Comparison of ENCODE assay signal across 8 cellular contexts in the genomic region with DNA sequence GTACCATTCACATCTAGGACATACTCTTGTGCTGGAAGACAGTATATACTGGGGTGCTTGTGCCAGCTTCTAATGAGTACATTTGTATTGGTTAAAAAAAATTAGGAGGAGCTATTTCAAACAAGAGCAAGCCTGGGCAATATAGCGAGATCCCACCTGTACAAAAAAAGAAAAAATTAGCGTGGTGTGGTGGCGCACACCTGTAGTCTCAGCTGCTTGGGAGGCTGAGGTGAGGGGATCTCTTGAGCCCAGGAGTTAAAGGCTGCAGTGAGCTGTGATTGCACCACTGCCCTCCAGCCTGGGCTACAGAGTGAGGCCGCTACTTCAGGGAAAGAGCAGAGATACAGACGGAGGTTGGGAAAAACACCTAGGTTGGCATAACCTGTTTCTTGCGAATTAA. TPM values are rescaled to one million over a fixed set of nuclear protein-coding genes. Genes with fewer than 3 reads are reported as not detected.
DNase-seq lines count a peak whose midpoint lies in the region; ATAC-seq and TF ChIP-seq lines count a peak whose summit lies in the region.

No MANE protein-coding gene starts in this region.

- H3K4me1 Mint-ChIP-seq in activated T-helper 1 cell treated with anti-CD3 and anti-CD28 coated beads, Interleukin-12 subunit alpha, Interleukin-12 subunit beta, Interleukin-2, Interleukin-4 antibody, amounts not matched to agents 30 ng/mL and 10 ng/mL and 1 ng/mL, durations not matched to agents 14 hours and 24 hours and 36 hours (ENCODE audit: low read depth), result peaks cover 16% of the 10 kb centered on the region
- peaks cover 17% of the 10 kb centered on the region for H3K4me1 Mint-ChIP-seq in stimulated activated effector memory CD8-positive, alpha-beta T cell treated with anti-CD3 and anti-CD28 coated beads, Interleukin-12 subunit alpha, Interleukin-12 subunit beta, amount 100 ng/mL, for 72 hours

- DNase-seq in SK-N-SH (no peak), NCI-H446 treated with DMSO at 0.1 percent for 48 hours (lab: John Stamatoyannopoulos, UW) (no peak)
- no peak for DNase-seq in activated T-helper 1 cell treated with anti-CD3 and anti-CD28 coated beads, Interleukin-12 subunit alpha, Interleukin-12 subunit beta, Interleukin-2, Interleukin-4 antibody, amounts not matched to agents 30 ng/mL and 10 ng/mL and 1 ng/mL, durations not matched to agents 14 hours and 24 hours and 36 hours (ENCODE audit: low spot score)
- DNase-seq in stimulated activated effector memory CD8-positive, alpha-beta T cell treated with anti-CD3 and anti-CD28 coated beads, Interleukin-12 subunit alpha, Interleukin-12 subunit beta, amount 100 ng/mL, for 72 hours (ENCODE audit: low spot score in 2 of 2), result no peak

- no peaks in the 10 kb centered on the region for H3K27me3 ChIP-seq in SK-N-SH (ENCODE audit: insufficient read depth)

- no peak overlapping the region for H3K27ac ChIP-seq in SK-N-SH (ENCODE audit: low read depth in 2 of 2, low read length in 1 of 2)

- H4K20me1 ChIP-seq in SK-N-SH (ENCODE audit: insufficient read depth), result no peaks in the 10 kb centered on the region

- H3K27me3 Mint-ChIP-seq in activated T-helper 1 cell treated with anti-CD3 and anti-CD28 coated beads, Interleukin-12 subunit alpha, Interleukin-12 subunit beta, Interleukin-2, Interleukin-4 antibody, amounts not matched to agents 30 ng/mL and 10 ng/mL and 1 ng/mL, durations not matched to agents 14 hours and 24 hours and 36 hours (ENCODE audit: insufficient read depth), result no peaks in the 10 kb centered on the region

- H3F3A ChIP-seq in SK-N-SH (replicated peaks; ENCODE audit: insufficient read depth), result no peaks in the 10 kb centered on the region

- peaks cover 0 to 2% of the 10 kb centered on the region in 2 experiments for H3K36me3 ChIP-seq in SK-N-SH (replicated peaks in 1 of 2; ENCODE audit: control insufficient read depth in 1 of 2, insufficient read depth in 2 of 2, low read length in 1 of 2)

- peak overlapping the region; percentile 70 for H3K27ac Mint-ChIP-seq in activated T-helper 1 cell treated with anti-CD3 and anti-CD28 coated beads, Interleukin-12 subunit alpha, Interleukin-12 subunit beta, Interleukin-2, Interleukin-4 antibody, amounts not matched to agents 30 ng/mL and 10 ng/mL and 1 ng/mL, durations not matched to agents 14 hours and 24 hours and 36 hours
- H3K27ac Mint-ChIP-seq in stimulated activated effector memory CD8-positive, alpha-beta T cell treated with anti-CD3 and anti-CD28 coated beads, Interleukin-12 subunit alpha, Interleukin-12 subunit beta, amount 100 ng/mL, for 72 hours, result peak overlapping the region; percentile 55

- TF ChIP-seq EP300 in SK-N-SH (IDR thresholded peaks at IDR 0.05; ENCODE audit: borderline replicate concordance in 1 of 2, low read depth in 1 of 2, low read length in 1 of 2), result no peak

- no peak overlapping the region for H3K9ac ChIP-seq in SK-N-SH

- H3K4me3 Mint-ChIP-seq in activated T-helper 1 cell treated with anti-CD3 and anti-CD28 coated beads, Interleukin-12 subunit alpha, Interleukin-12 subunit beta, Interleukin-2, Interleukin-4 antibody, amounts not matched to agents 30 ng/mL and 10 ng/mL and 1 ng/mL, durations not matched to agents 14 hours and 24 hours and 36 hours, result peak overlapping the region; percentile 86
- H3K4me3 Mint-ChIP-seq in stimulated activated effector memory CD8-positive, alpha-beta T cell treated with anti-CD3 and anti-CD28 coated beads, Interleukin-12 subunit alpha, Interleukin-12 subunit beta, amount 100 ng/mL, for 72 hours, result peak overlapping the region; percentile 82

- no peaks in the 10 kb centered on the region for H3K9me2 ChIP-seq in SK-N-SH

- H3K9me3 Mint-ChIP-seq in activated T-helper 1 cell treated with anti-CD3 and anti-CD28 coated beads, Interleukin-12 subunit alpha, Interleukin-12 subunit beta, Interleukin-2, Interleukin-4 antibody, amounts not matched to agents 30 ng/mL and 10 ng/mL and 1 ng/mL, durations not matched to agents 14 hours and 24 hours and 36 hours, result no peaks in the 10 kb centered on the region
- no peaks in the 10 kb centered on the region for H3K9me3 Mint-ChIP-seq in stimulated activated effector memory CD8-positive, alpha-beta T cell treated with anti-CD3 and anti-CD28 coated beads, Interleukin-12 subunit alpha, Interleukin-12 subunit beta, amount 100 ng/mL, for 72 hours

- POLR2A ChIA-PET in SK-N-SH (lab: Yijun Ruan, JAX), result no interaction called here

- intact Hi-C loops in activated T-helper 1 cell treated with anti-CD3 and anti-CD28 coated beads, Interleukin-12 subunit alpha, Interleukin-12 subunit beta, Interleukin-2, Interleukin-4 antibody, amounts not matched to agents 30 ng/mL and 10 ng/mL and 1 ng/mL, durations not matched to agents 14 hours and 24 hours and 36 hours (cut with micrococcal nuclease), result no loop called here

- peak overlapping the region; percentile 78 to 82; a peak in 3 of 4 replicates for H3K4me3 ChIP-seq in SK-N-SH (ENCODE audit: low read depth in 2 of 2, low read length in 1 of 2)
- peak overlapping the region; percentile 89; the same call in 1 of the 2 replicates for H3K4me3 ChIP-seq in iPS-18c (ENCODE audit: insufficient read depth, low read depth, low read length)

- H3K36me3 Mint-ChIP-seq in activated T-helper 1 cell treated with anti-CD3 and anti-CD28 coated beads, Interleukin-12 subunit alpha, Interleukin-12 subunit beta, Interleukin-2, Interleukin-4 antibody, amounts not matched to agents 30 ng/mL and 10 ng/mL and 1 ng/mL, durations not matched to agents 14 hours and 24 hours and 36 hours (ENCODE audit: low read depth), result no peaks in the 10 kb centered on the region
- no peaks in the 10 kb centered on the region for H3K36me3 Mint-ChIP-seq in stimulated activated effector memory CD8-positive, alpha-beta T cell treated with anti-CD3 and anti-CD28 coated beads, Interleukin-12 subunit alpha, Interleukin-12 subunit beta, amount 100 ng/mL, for 72 hours

- TF ChIP-seq CTCF in SK-N-SH (IDR thresholded peaks at IDR 0.05), result no peak

- WGBS in SK-N-SH (ENCODE audit: low lambda C conversion rate), result 98% methylated on average over 6 of the region's 6 CpGs

- peak overlapping the region; percentile 95; the same call in 1 of the 2 replicates for H2AFZ ChIP-seq in SK-N-SH (ENCODE audit: low read depth)

- CTCF ChIA-PET in SK-N-SH (lab: Yijun Ruan, JAX), result interaction anchor here (1.5 kb wide), 1 partner anchor 149 kb away, joined by 3 read pairs; no protein-coding TSS in a partner anchor

- H3K4me2 ChIP-seq in SK-N-SH, result peak overlapping the region; percentile 92

- no peaks in the 10 kb centered on the region for H3K9me3 ChIP-seq in SK-N-SH
- H3K9me3 ChIP-seq in iPS-18c (ENCODE audit: control insufficient read depth, insufficient read depth, low read length), result no peaks in the 10 kb centered on the region

- TF ChIP-seq RAD21 in SK-N-SH (IDR thresholded peaks at IDR 0.05; ENCODE audit: low read length), result no peak

- H3K4me1 ChIP-seq in SK-N-SH (ENCODE audit: control insufficient read depth in 1 of 2, insufficient read depth in 2 of 2, low read depth in 1 of 2, low read length in 1 of 2), result peaks cover 0 to 7% of the 10 kb centered on the region in 2 experiments; a peak in 2 of 4 replicates

- ATAC-seq in SK-N-SH treated with all-trans-retinoic acid at 6 μM for 48 hours, result no peak
- ATAC-seq in stimulated activated effector memory CD8-positive, alpha-beta T cell treated with anti-CD3 and anti-CD28 coated beads, Interleukin-12 subunit alpha, Interleukin-12 subunit beta, amount 100 ng/mL, for 72 hours, result no peak
- ATAC-seq in HG02970 (IDR thresholded peaks at IDR 0.05; ENCODE audit: low FRiP score, unreplicated experiment), result no peak
- ATAC-seq in GM18909 (IDR thresholded peaks at IDR 0.05; ENCODE audit: poor library complexity, unreplicated experiment), result no peak

- H3K79me2 ChIP-seq in SK-N-SH (ENCODE audit: insufficient read depth), result peaks cover 30% of the 10 kb centered on the region

TF ChIP-seq in SK-N-SH, 30 proteins besides CTCF, POLR2A, EP300 and RAD21 (continues in another document):
- TF ChIP-seq, protein P1, sequence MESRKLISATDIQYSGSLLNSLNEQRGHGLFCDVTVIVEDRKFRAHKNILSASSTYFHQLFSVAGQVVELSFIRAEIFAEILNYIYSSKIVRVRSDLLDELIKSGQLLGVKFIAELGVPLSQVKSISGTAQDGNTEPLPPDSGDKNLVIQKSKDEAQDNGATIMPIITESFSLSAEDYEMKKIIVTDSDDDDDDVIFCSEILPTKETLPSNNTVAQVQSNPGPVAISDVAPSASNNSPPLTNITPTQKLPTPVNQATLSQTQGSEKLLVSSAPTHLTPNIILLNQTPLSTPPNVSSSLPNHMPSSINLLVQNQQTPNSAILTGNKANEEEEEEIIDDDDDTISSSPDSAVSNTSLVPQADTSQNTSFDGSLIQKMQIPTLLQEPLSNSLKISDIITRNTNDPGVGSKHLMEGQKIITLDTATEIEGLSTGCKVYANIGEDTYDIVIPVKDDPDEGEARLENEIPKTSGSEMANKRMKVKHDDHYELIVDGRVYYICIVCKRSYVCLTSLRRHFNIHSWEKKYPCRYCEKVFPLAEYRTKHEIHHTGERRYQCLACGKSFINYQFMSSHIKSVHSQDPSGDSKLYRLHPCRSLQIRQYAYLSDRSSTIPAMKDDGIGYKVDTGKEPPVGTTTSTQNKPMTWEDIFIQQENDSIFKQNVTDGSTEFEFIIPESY (IDR thresholded peaks at IDR 0.05; ENCODE audit: borderline replicate concordance, low read depth), result no peak
- TF ChIP-seq RCOR1 (IDR thresholded peaks at IDR 0.05; ENCODE audit: low read length), result no peak

TF ChIP-seq in SK-N-SH treated with all-trans-retinoic acid at 6 μM for 48 hours, 23 proteins besides CTCF, POLR2A, EP300 and RAD21:
- TF ChIP-seq ESRRG (CRISPR knock-in tag; IDR thresholded peaks at IDR 0.05), result no peak
- TF ChIP-seq ZFP30 (CRISPR knock-in tag; IDR thresholded peaks at IDR 0.05), result no peak
- TF ChIP-seq ZC3H10 (CRISPR knock-in tag; IDR thresholded peaks at IDR 0.05), result no peak
- no peak for TF ChIP-seq ISL1 (CRISPR knock-in tag; IDR thresholded peaks at IDR 0.05)

RNA-seq across cellular contexts. Expression of a gene that starts 1.2 kb away (rescaled TPM):
- polyA plus RNA-seq in SK-N-SH (2012; rRNA removed), result 3.3 and 4.6 TPM in 2 replicates
- polyA plus RNA-seq in SK-N-SH (2012; cell fraction: cytosol; rRNA removed), result 4.1 and 4.5 TPM in 2 replicates
- polyA plus RNA-seq in SK-N-SH (2012; cell fraction: nucleus; rRNA removed), result 13.6 and 18.2 TPM in 2 replicates
- 10.4 and 13.5 TPM in 2 replicates for total RNA-seq in activated T-helper 1 cell treated with anti-CD3 and anti-CD28 coated beads, Interleukin-12 subunit alpha, Interleukin-12 subunit beta, Interleukin-2, Interleukin-4 antibody, amounts not matched to agents 30 ng/mL and 10 ng/mL and 1 ng/mL, durations not matched to agents 14 hours and 24 hours and 36 hours
